22 cellular contexts compared by ENCODE assay signal in the genomic region with DNA sequence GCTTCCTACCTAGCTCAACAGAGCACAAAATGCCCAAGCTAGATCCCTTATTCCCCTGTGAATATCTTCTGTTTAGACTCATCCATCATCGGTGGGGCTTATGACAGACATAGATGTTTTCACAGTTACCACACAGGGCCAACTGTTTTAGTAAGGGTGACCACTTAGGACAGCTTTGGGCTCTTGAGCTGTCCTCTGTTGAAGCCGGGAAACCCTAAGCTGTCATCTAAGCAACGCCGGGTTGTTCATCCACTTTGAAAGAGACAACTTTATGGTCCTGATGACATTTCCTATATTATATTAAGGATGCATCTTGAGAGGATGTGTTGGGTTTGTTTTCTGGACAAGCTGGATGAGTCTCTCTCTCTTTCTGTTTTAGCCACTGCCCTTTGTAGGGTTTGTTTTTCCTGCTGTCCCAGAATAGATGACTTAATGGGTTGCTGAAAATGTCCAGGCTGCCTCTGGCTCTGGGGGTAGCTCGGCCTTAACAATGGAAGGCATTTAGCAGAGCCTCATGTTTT.
A peak's percentile ranks its signal among the peaks of the same experiment; 100 is the strongest.
DNase-seq lines count a peak whose midpoint lies in the region; ATAC-seq and TF ChIP-seq lines count a peak whose summit lies in the region.
"Had no signal": no experiment of that assay in that cellular context is flagged by ENCODE, and none has a peak within 500 bp of the region (broad histone marks: within the 10 kb centered on the region; RNA-seq: fewer than 3 reads in every experiment).

No MANE protein-coding gene starts in this region.

- H3K27me3 Mint-ChIP-seq in nephron progenitor cell (ENCODE audit: low read depth, poor library complexity): no peaks in the 10 kb centered on the region

- no peaks in the 10 kb centered on the region for H3K27me3 ChIP-seq in right atrium auricular region
- no peaks in the 10 kb centered on the region for H3K27me3 ChIP-seq in aorta (ENCODE audit: control insufficient read depth in 1 of 2, insufficient read depth in 2 of 2, low read length in 1 of 2)
- H3K27me3 ChIP-seq: adrenal gland, upper lobe of left lung had no signal

- H3K27ac Mint-ChIP-seq in nephron progenitor cell: peak overlapping the region; percentile 66
- H3K27ac Mint-ChIP-seq: activated T-helper 2 cell treated with anti-CD3 and anti-CD28 coated beads, Interferon-gamma antibody, Interleukin-2, Interleukin-4, amounts not matched to agents 10 μg/mL and 5 μg/mL and 100 μg/mL, durations not matched to agents 14 hours and 24 hours and 36 hours; natural killer cell; stimulated activated effector memory CD8-positive, alpha-beta T cell treated with anti-CD3 and anti-CD28 coated beads, Interleukin-12 subunit alpha, Interleukin-12 subunit beta, amount 100 ng/mL, for 72 hours had no signal

- ATAC-seq in left ventricle myocardium superior: peak; percentile 70
- ATAC-seq in aorta (ENCODE audit: low FRiP score): peak; percentile 50
- ATAC-seq: A549; activated CD4-positive, CD25-positive, alpha-beta regulatory T cell treated with anti-CD3 and anti-CD28 coated beads, Interleukin-2, amount 50 U/mL, for 24 hours; natural killer cell; stimulated activated effector memory CD8-positive, alpha-beta T cell treated with anti-CD3 and anti-CD28 coated beads, Interleukin-12 subunit alpha, Interleukin-12 subunit beta, amount 100 ng/mL, for 72 hours had no signal

- H3K4me1 ChIP-seq in right atrium auricular region (peaks cover 0 to 9% of the 10 kb centered on the region in 2 donors), aorta (ENCODE audit: control insufficient read depth in 1 of 2, insufficient read depth in 2 of 2, low read length in 2 of 2) (peaks cover 0 to 14% of the 10 kb centered on the region in 2 donors)
- H3K4me1 ChIP-seq: adrenal gland, upper lobe of left lung had no signal

- peaks cover 11% of the 10 kb centered on the region for H3K9me3 Mint-ChIP-seq in nephron progenitor cell
- H3K9me3 Mint-ChIP-seq: activated T-helper 2 cell treated with anti-CD3 and anti-CD28 coated beads, Interferon-gamma antibody, Interleukin-2, Interleukin-4, amounts not matched to agents 10 μg/mL and 5 μg/mL and 100 μg/mL, durations not matched to agents 14 hours and 24 hours and 36 hours; natural killer cell had no signal

- no peak for TF ChIP-seq CTCF in right atrium auricular region (IDR thresholded peaks at IDR 0.05)
- no peak for TF ChIP-seq CTCF in nephron progenitor cell (IDR thresholded peaks at IDR 0.05)

- H3K27ac ChIP-seq in right atrium auricular region (no peak overlapping the region), aorta (ENCODE audit: low read depth in 1 of 2, low read length in 2 of 2) (peak overlapping the region; percentile 63 to 76)
- H3K27ac ChIP-seq: A549, adrenal gland, KMS-11, psoas muscle, upper lobe of left lung had no signal

- H3K4me3 ChIP-seq in right atrium auricular region (no peak overlapping the region), aorta (ENCODE audit: low read length in 2 of 2) (no peak overlapping the region)
- H3K4me3 ChIP-seq: A549, adrenal gland, psoas muscle, upper lobe of left lung had no signal

- intact Hi-C loops in left ventricle myocardium superior (cut with micrococcal nuclease): no loop called here
- intact Hi-C loops in aorta (cut with DNase I): loop anchor here in 1 of 2 donors (5.0 kb wide), 1 partner anchor 51 kb away; no protein-coding TSS in a partner anchor

- H3K4me3 Mint-ChIP-seq in nephron progenitor cell: no peak overlapping the region
- H3K4me3 Mint-ChIP-seq: natural killer cell; stimulated activated effector memory CD8-positive, alpha-beta T cell treated with anti-CD3 and anti-CD28 coated beads, Interleukin-12 subunit alpha, Interleukin-12 subunit beta, amount 100 ng/mL, for 72 hours had no signal

- WGBS in aorta, 2 donors: 25% methylated on average over 5 of the region's 5 CpGs

- DNase-seq in left ventricle myocardium superior: no peak
- no peak for DNase-seq in right atrium auricular region (ENCODE audit: low spot score)
- DNase-seq in foreskin melanocyte: peak; percentile 79
- DNase-seq in nephron progenitor cell: no peak
- DNase-seq in aorta: no peak
- DNase-seq in NCI-H1436 (lab: John Stamatoyannopoulos, UW): no peak
- DNase-seq in NCI-H1694 (lab: John Stamatoyannopoulos, UW): no peak
- DNase-seq in NCI-H526 (lab: John Stamatoyannopoulos, UW): no peak
- DNase-seq: adrenal gland, GDM1, HCEC 1CT, natural killer cell, NCI-H1105 treated with DMSO at 0.1 percent for 48 hours, NCI-H526 treated with DMSO at 0.1 percent for 48 hours, psoas muscle, T1000, upper lobe of left lung had no signal

- peaks cover 6% of the 10 kb centered on the region for H3K36me3 Mint-ChIP-seq in nephron progenitor cell (ENCODE audit: low read depth)
- H3K36me3 Mint-ChIP-seq: natural killer cell; stimulated activated effector memory CD8-positive, alpha-beta T cell treated with anti-CD3 and anti-CD28 coated beads, Interleukin-12 subunit alpha, Interleukin-12 subunit beta, amount 100 ng/mL, for 72 hours had no signal

- H3K4me1 Mint-ChIP-seq in nephron progenitor cell: peaks cover 47% of the 10 kb centered on the region
- H3K4me1 Mint-ChIP-seq: natural killer cell; stimulated activated effector memory CD8-positive, alpha-beta T cell treated with anti-CD3 and anti-CD28 coated beads, Interleukin-12 subunit alpha, Interleukin-12 subunit beta, amount 100 ng/mL, for 72 hours had no signal

- H3K36me3 ChIP-seq in right atrium auricular region (no peaks in the 10 kb centered on the region), aorta (ENCODE audit: control insufficient read depth in 1 of 2, insufficient read depth in 2 of 2, low read length in 1 of 2) (no peaks in the 10 kb centered on the region)
- H3K36me3 ChIP-seq: adrenal gland, upper lobe of left lung had no signal

- H3K9me3 ChIP-seq in right atrium auricular region: no peaks in the 10 kb centered on the region
- H3K9me3 ChIP-seq in aorta (ENCODE audit: control insufficient read depth, low read length): no peaks in the 10 kb centered on the region
- H3K9me3 ChIP-seq: A549, adrenal gland, psoas muscle, upper lobe of left lung had no signal

Comparison
In these comparisons a context has a peak if more than half of its experiments do, and no peak if none do; other contexts are left out.
1. H3K27ac ChIP-seq: peak in aorta (2 of 2); none in right atrium auricular region (0 of 2).